In the genomic region with DNA sequence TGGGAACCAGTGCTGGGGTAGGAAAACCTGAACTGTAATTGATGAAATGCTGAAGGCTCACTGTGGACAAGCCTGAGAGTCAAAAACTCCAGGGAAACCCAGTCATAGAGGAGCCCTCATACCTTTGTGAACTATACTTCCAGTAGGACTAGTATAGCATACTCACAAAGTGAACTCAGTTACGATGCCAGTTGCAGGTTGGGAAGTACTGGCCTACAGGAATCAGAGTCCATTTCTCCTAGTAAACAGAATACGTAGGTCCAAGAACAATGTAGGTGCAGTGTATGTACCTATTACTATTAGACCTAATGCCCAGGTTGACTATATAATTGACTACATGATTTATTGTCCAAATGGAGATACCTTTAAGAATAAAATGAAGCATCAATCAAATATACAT, we compare ENCODE assay signal across 24 cellular contexts.
"Had no signal": no experiment of that assay in that cellular context is flagged by ENCODE, and none has a peak within 500 bp of the region (broad histone marks: within the 10 kb centered on the region; RNA-seq: fewer than 3 reads in every experiment).

No MANE protein-coding gene starts in this region.

- H3K27ac Mint-ChIP-seq: dendritic cell treated with granulocyte-macrophage colony-stimulating factor and Interleukin-4, amounts not matched to agents 40 ng/mL and 50 ng/mL, for 4 days; effector memory CD8-positive, alpha-beta T cell; endodermal cell; immature natural killer cell; mesothelial cell of epicardium; naive B cell had no signal

- H3K27me3 ChIP-seq: colonic mucosa, esophagus muscularis mucosa, foreskin keratinocyte, gastroesophageal sphincter, heart left ventricle, hepatocyte, left lung had no signal

- ATAC-seq: effector memory CD8-positive, alpha-beta T cell; foreskin keratinocyte; gastroesophageal sphincter; heart left ventricle; left colon; left lung; left ventricle myocardium superior; lower lobe of right lung; mucosa of descending colon had no signal

- H2AFZ ChIP-seq: hepatocyte had no signal

- H3K36me3 Mint-ChIP-seq: immature natural killer cell, naive B cell had no signal

- H3K9me3 ChIP-seq: colonic mucosa, esophagus muscularis mucosa, gastroesophageal sphincter, heart left ventricle, left lung, lower lobe of right lung, mucosa of descending colon had no signal

- DNase-seq: colonic mucosa; cortex of kidney; effector CD8-positive, alpha-beta T cell; effector memory CD8-positive, alpha-beta T cell; endodermal cell; foreskin keratinocyte; heart left ventricle; hypothalamus; immature natural killer cell; islet precursor cell; kidney; kidney glomerular epithelial cell; left colon; left ventricle myocardium superior; lower lobe of right lung; mesenchymal stem cell; mucosa of descending colon; naive B cell had no signal

- FAIRE-seq: kidney had no signal

- H3K36me3 ChIP-seq: colonic mucosa, esophagus muscularis mucosa, left lung, lower lobe of right lung had no signal

- H3K4me1 Mint-ChIP-seq: immature natural killer cell, mesothelial cell of epicardium had no signal

- H3K4me3 ChIP-seq: colonic mucosa, esophagus muscularis mucosa, gastroesophageal sphincter, heart left ventricle, hepatocyte, left lung, lower lobe of right lung, mucosa of descending colon had no signal

- H3K27ac ChIP-seq: colonic mucosa, esophagus muscularis mucosa, foreskin keratinocyte, gastroesophageal sphincter, heart left ventricle, hepatocyte, left lung, lower lobe of right lung had no signal

- H3K27me3 Mint-ChIP-seq: dendritic cell treated with granulocyte-macrophage colony-stimulating factor and Interleukin-4, amounts not matched to agents 40 ng/mL and 50 ng/mL, for 4 days; effector memory CD8-positive, alpha-beta T cell; naive B cell had no signal

- H3K4me2 ChIP-seq: hepatocyte had no signal

- H3K4me1 ChIP-seq: colonic mucosa, esophagus muscularis mucosa, foreskin keratinocyte, gastroesophageal sphincter, left lung, lower lobe of right lung had no signal

- H3K4me3 Mint-ChIP-seq: dendritic cell treated with granulocyte-macrophage colony-stimulating factor and Interleukin-4, amounts not matched to agents 40 ng/mL and 50 ng/mL, for 4 days; effector memory CD8-positive, alpha-beta T cell; endodermal cell; immature natural killer cell; mesothelial cell of epicardium; naive B cell had no signal

- H3K79me2 ChIP-seq: hepatocyte had no signal

- H3K9me3 Mint-ChIP-seq: dendritic cell treated with granulocyte-macrophage colony-stimulating factor and Interleukin-4, amounts not matched to agents 40 ng/mL and 50 ng/mL, for 4 days; effector memory CD8-positive, alpha-beta T cell; endodermal cell; immature natural killer cell; naive B cell had no signal
